Comparison of ENCODE assay signal across 23 cellular contexts in genomic region chr3:47491186-47491585, GRCh38. TPM values are rescaled to one million over a fixed set of nuclear protein-coding genes. Genes with fewer than 3 reads are reported as not detected.
A peak's percentile ranks its signal among the peaks of the same experiment; 100 is the strongest.
DNase-seq lines count a peak whose midpoint lies in the region; ATAC-seq, FAIRE-seq and TF ChIP-seq lines count a peak whose summit lies in the region.
"Had no signal": no experiment of that assay in that cellular context is flagged by ENCODE, and none has a peak within 500 bp of the region (broad histone marks: within the 10 kb centered on the region; RNA-seq: fewer than 3 reads in every experiment).

No MANE protein-coding gene starts in this region.

- TF ChIP-seq CTCF in DOHH2 (IDR thresholded peaks at IDR 0.05; ENCODE audit: low read depth, low read length, poor library complexity, severe bottlenecking), result no peak
- TF ChIP-seq CTCF in GM12878 (IDR thresholded peaks at IDR 0.05 in 2 of 3, conservative IDR thresholded peaks at IDR 0.05 in 1 of 3; ENCODE audit: control insufficient read depth in 2 of 3, extremely low read depth in 1 of 3, insufficient read depth in 1 of 3, low read depth in 3 of 3, low read length in 3 of 3), result no peak
- no peak for TF ChIP-seq CTCF in neural crest cell (conservative IDR thresholded peaks at IDR 0.05)

- H3K79me2 ChIP-seq in DOHH2 (ENCODE audit: control insufficient read depth, low read length), result no peaks in the 10 kb centered on the region; the same call in 1 of the 2 replicates
- no peaks in the 10 kb centered on the region for H3K79me2 ChIP-seq in GM12878 (ENCODE audit: control insufficient read depth, insufficient read depth, low read length)

- TF ChIP-seq POLR2A in GM12878 (IDR thresholded peaks at IDR 0.05; ENCODE audit: low read depth, low read length), result no peak

- H3K27ac Mint-ChIP-seq in IgD-negative memory B cell, result peak overlapping the region in 2 of 3 donors; percentile 35 to 59
- peak overlapping the region; percentile 27 for H3K27ac Mint-ChIP-seq in neural crest cell (ENCODE audit: unreplicated experiment)
- H3K27ac Mint-ChIP-seq: CD8-positive, alpha-beta T cell had no signal

- H3K9me2 ChIP-seq in DOHH2 (replicated peaks; ENCODE audit: control insufficient read depth, low read length), result no peaks in the 10 kb centered on the region
- H3K9me2 ChIP-seq: SK-N-SH had no signal

- no peak for FAIRE-seq in GM12878 (lab: Jason Lieb, UNC)
- FAIRE-seq: G401.6 had no signal

- RAD21 ChIA-PET in GM12878 (lab: Charles Lee; ENCODE audit: unreplicated experiment), result interaction anchor here (1.1 kb wide), 1 partner anchor 70 kb away, joined by 3 read pairs; no protein-coding TSS in a partner anchor

- peak overlapping the region in 2 of 4 donors; percentile 55 to 63 for H3K4me3 Mint-ChIP-seq in IgD-negative memory B cell
- H3K4me3 Mint-ChIP-seq in neural crest cell, result no peak overlapping the region
- H3K4me3 Mint-ChIP-seq: CD8-positive, alpha-beta T cell had no signal

- no peak for TF ChIP-seq RAD21 in GM12878 (IDR thresholded peaks at IDR 0.05; ENCODE audit: insufficient read depth, low read depth, low read length)

- SMC1A ChIA-PET in GM12878 (lab: Charles Lee; ENCODE audit: uncharacterized antibody, unreplicated experiment), result interaction anchor here (1.2 kb wide), 1 partner anchor 18 kb away, joined by 3 read pairs; no protein-coding TSS in a partner anchor

- H2AFZ ChIP-seq in GM12878 (ENCODE audit: control insufficient read depth, low read depth, low read length), result peak overlapping the region; percentile 52

- ATAC-seq in GM12878 (peak; percentile 18), HG02884 (IDR thresholded peaks at IDR 0.05; ENCODE audit: unreplicated experiment) (no peak)
- ATAC-seq: CD8-positive, alpha-beta T cell had no signal

- peaks cover 8% of the 10 kb centered on the region; the same call in 1 of the 2 replicates for H3F3A ChIP-seq in DOHH2 (ENCODE audit: control insufficient read depth, insufficient read depth)

- TF ChIP-seq EP300 in GM12878 (IDR thresholded peaks at IDR 0.05; ENCODE audit: borderline replicate concordance in 1 of 2, control insufficient read depth in 1 of 2, low read depth in 2 of 2, low read length in 2 of 2), result no peak

- H3K27ac ChIP-seq in DOHH2 (ENCODE audit: low read depth, low read length) (peak overlapping the region; percentile 64), GM12878 (ENCODE audit: control insufficient read depth, insufficient read depth) (peak overlapping the region; percentile 37)
- H3K27ac ChIP-seq: HL-60, KMS-11 had no signal

- H3K36me3 Mint-ChIP-seq in IgD-negative memory B cell (peaks cover 2% of the 10 kb centered on the region), neural crest cell (ENCODE audit: low read depth) (peaks cover 2% of the 10 kb centered on the region)

- H3K9me3 Mint-ChIP-seq in IgD-negative memory B cell (no peaks in the 10 kb centered on the region), neural crest cell (no peaks in the 10 kb centered on the region)
- H3K9me3 Mint-ChIP-seq: CD8-positive, alpha-beta T cell had no signal

- intact Hi-C loops in GM12878 (cut with micrococcal nuclease; ENCODE audit: unreplicated experiment), result no loop called here

- H3K36me3 ChIP-seq in DOHH2 (ENCODE audit: control insufficient read depth, low read length) (peaks cover 30% of the 10 kb centered on the region), GM12878 (ENCODE audit: control insufficient read depth in 2 of 2, insufficient read depth in 2 of 2, low read length in 1 of 2) (peaks cover 9 to 11% of the 10 kb centered on the region in 2 experiments; a peak in 3 of 4 replicates)

- H3K27me3 ChIP-seq in DOHH2 (ENCODE audit: control insufficient read depth, low read length), result no peaks in the 10 kb centered on the region
- no peaks in the 10 kb centered on the region for H3K27me3 ChIP-seq in GM12878 (replicated peaks in 1 of 2; ENCODE audit: control insufficient read depth in 2 of 2, insufficient read depth in 2 of 2, low read length in 1 of 2)

- H3K27me3 Mint-ChIP-seq in IgD-negative memory B cell, result no peaks in the 10 kb centered on the region
- H3K27me3 Mint-ChIP-seq in neural crest cell (ENCODE audit: low read depth), result no peaks in the 10 kb centered on the region

- no peaks in the 10 kb centered on the region for H3K9me3 ChIP-seq in DOHH2 (ENCODE audit: control insufficient read depth, insufficient read depth, low read length)
- H3K9me3 ChIP-seq in GM12878 (replicated peaks; ENCODE audit: control insufficient read depth, insufficient read depth, low read length), result no peaks in the 10 kb centered on the region
- H3K9me3 ChIP-seq: SK-N-SH had no signal

- peak overlapping the region; percentile 41 for H3K4me2 ChIP-seq in DOHH2 (ENCODE audit: low read length)
- H3K4me2 ChIP-seq in GM12878 (ENCODE audit: control insufficient read depth, insufficient read depth), result peak overlapping the region; percentile 44; the same call in 1 of the 2 replicates
- H3K4me2 ChIP-seq: KMS-11, SK-N-SH had no signal

- DNase-seq in GM12878 (ENCODE audit: low read depth, low spot score), result no peak
- DNase-seq in neural crest cell (ENCODE audit: low read depth, low spot score), result no peak
- no peak for DNase-seq in NOMO-1 treated with dmso at 0.1 percent for 144 hours (lab: John Stamatoyannopoulos, UW; ENCODE audit: unreplicated experiment)
- no peak for DNase-seq in GDM1 (lab: John Stamatoyannopoulos, UW)
- DNase-seq: C1 segment of cervical spinal cord; CD8-positive, alpha-beta T cell; DMS153; MV-4-11; NCI-H1417; NCI-H1694 treated with DMSO at 0.1 percent for 48 hours; NCI-H226; NCI-H510A treated with DMSO at 0.1 percent for 48 hours; NCI-H774; OCI-M1; SHP77 treated with DMSO at 0.1 percent for 48 hours; SK-N-SH; T-helper 2 cell had no signal

- H3K4me1 Mint-ChIP-seq in IgD-negative memory B cell (peaks cover 10 to 15% (median 14%) of the 10 kb centered on the region in 3 donors), neural crest cell (no peaks in the 10 kb centered on the region)

- H3K4me1 ChIP-seq in DOHH2 (ENCODE audit: control insufficient read depth, low read length), result peaks cover 41% of the 10 kb centered on the region
- H3K4me1 ChIP-seq in GM12878 (ENCODE audit: control insufficient read depth, insufficient read depth, low read length), result peaks cover 3% of the 10 kb centered on the region

- POLR2A ChIA-PET in GM12878 (lab: Charles Lee), result no interaction called here

- WGBS in GM12878 (ENCODE audit: insufficient coverage, insufficient replicate concordance, low lambda C conversion rate, missing lambda C conversion rate), result 68% methylated on average over 3 of the region's 3 CpGs

- in situ Hi-C loops in GM12878 (cut with MboI), result no loop called here

- no peak overlapping the region; the same call in 1 of the 2 replicates for H3K9ac ChIP-seq in GM12878 (ENCODE audit: control insufficient read depth, insufficient read depth, low read length)
- H3K9ac ChIP-seq: KMS-11, SK-N-SH had no signal

- H4K20me1 ChIP-seq in DOHH2 (ENCODE audit: control insufficient read depth, insufficient read depth, low read depth, low read length) (no peaks in the 10 kb centered on the region), GM12878 (ENCODE audit: control insufficient read depth, insufficient read depth) (no peaks in the 10 kb centered on the region)

- H3K4me3 ChIP-seq in DOHH2 (ENCODE audit: low read length) (peak overlapping the region; percentile 47), GM12878 (no peak overlapping the region)

- BruUV-seq in GM12878 (replicated peaks; lab: Mats Ljungman, UMichigan), result TSS peak; percentile 50

- CTCF ChIA-PET in GM12878 (lab: Yijun Ruan, JAX), result interaction anchor here (1.4 to 1.7 kb wide), 2 partner anchors 15 to 70 kb away, joined by 9 to 10 read pairs; no protein-coding TSS in a partner anchor

TF ChIP-seq in GM12878, 131 proteins besides CTCF, POLR2A, EP300 and RAD21 (continues in another document):
- TF ChIP-seq CHD4 (IDR thresholded peaks at IDR 0.05), result no peak

RNA-seq across cellular contexts. Expression of gene SCAP, which starts 15.4 kb away (rescaled TPM):
- polyA plus RNA-seq in IgD-negative memory B cell (38.7 TPM), GM12878 (2011; rRNA removed) (11.4 and 21.2 TPM in 2 replicates), GM12878 (2014; fragmentation: Illumina TruSeq; extraction: Trizol) (22.2 and 24.6 TPM in 2 replicates), GM12878 (2014; fragmentation: Nextera tagmentation; extraction: Ambion mirVana) (1 to 10 TPM; 1.5 to 4.3 TPM), GM12878 (2014; rRNA removed) (33.5 TPM in 2 replicates), GM12878 (2016; fragmentation: Nextera tagmentation; extraction: Ambion mirVana) (10 to 100 TPM; 35.2 to 38.4 TPM)
- 122 and 123 TPM in 2 replicates for total RNA-seq in GM12878 (2013; cell fraction: nucleolus; rRNA removed)
- total RNA-seq in GM12878 (2014; rRNA removed) (42.3 and 53.0 TPM in 2 replicates), GM12878 (2014; rRNA removed; fragmentation: Illumina TruSeq; extraction: Trizol) (18.1 and 21.0 TPM in 2 replicates), GM12878 (2021) (56.1 and 64.1 TPM in 2 replicates), neural crest cell (90.2 and 103 TPM in 2 replicates)
- polyA plus RNA-seq in GM12878 (2011; ENCODE audit: low read depth), result 10.9 TPM
- 22.8 and 24.6 TPM in 2 replicates for polyA plus RNA-seq in GM12878 (2011; cell fraction: cytosol; rRNA removed)
- polyA plus RNA-seq in GM12878 (2011; cell fraction: nucleus; rRNA removed), result 78.9 and 103 TPM in 2 replicates
- polyA plus RNA-seq in GM12878 (2012), result 27.1 and 31.2 TPM in 2 replicates
- polyA minus RNA-seq in GM12878 (2011; rRNA and poly(A)+ RNA removed), result 61.8 and 73.4 TPM in 2 replicates
- 28.6 and 35.1 TPM in 2 replicates for polyA minus RNA-seq in GM12878 (2011; cell fraction: cytosol; rRNA and poly(A)+ RNA removed)
- 30.3 and 49.4 TPM in 2 replicates for polyA minus RNA-seq in GM12878 (2011; cell fraction: nucleus; rRNA and poly(A)+ RNA removed)

RNA-seq across cellular contexts. Expression of gene ELP6, which starts 22.3 kb away (rescaled TPM):
- polyA plus RNA-seq in IgD-negative memory B cell (39.2 TPM), GM12878 (2011; rRNA removed) (52.5 and 83.3 TPM in 2 replicates), GM12878 (2014; fragmentation: Illumina TruSeq; extraction: Trizol) (33.2 and 39.5 TPM in 2 replicates), GM12878 (2014; fragmentation: Nextera tagmentation; extraction: Ambion mirVana) (10 to 100 TPM; 46.4 to 51.1 TPM), GM12878 (2014; rRNA removed) (49.3 and 64.5 TPM in 2 replicates), GM12878 (2016; fragmentation: Nextera tagmentation; extraction: Ambion mirVana) (10 to 100 TPM; 61.6 to 64.4 TPM)
- 40.4 and 44.1 TPM in 2 replicates for total RNA-seq in GM12878 (2013; cell fraction: nucleolus; rRNA removed)
- total RNA-seq in GM12878 (2014; rRNA removed) (53.8 and 59.8 TPM in 2 replicates), GM12878 (2014; rRNA removed; fragmentation: Illumina TruSeq; extraction: Trizol) (43.3 and 45.2 TPM in 2 replicates), GM12878 (2021) (42.9 and 43.6 TPM in 2 replicates), neural crest cell (60.4 and 61.0 TPM in 2 replicates)
- 18.6 TPM for polyA plus RNA-seq in GM12878 (2011; ENCODE audit: low read depth)
- 69.7 and 92.3 TPM in 2 replicates for polyA plus RNA-seq in GM12878 (2011; cell fraction: cytosol; rRNA removed)
- polyA plus RNA-seq in GM12878 (2011; cell fraction: nucleus; rRNA removed), result 34.4 and 49.3 TPM in 2 replicates
- polyA plus RNA-seq in GM12878 (2012), result 26.7 and 30.0 TPM in 2 replicates
- polyA minus RNA-seq in GM12878 (2011; rRNA and poly(A)+ RNA removed), result 50.8 and 68.7 TPM in 2 replicates
- polyA minus RNA-seq in GM12878 (2011; cell fraction: cytosol; rRNA and poly(A)+ RNA removed), result 23.5 and 23.7 TPM in 2 replicates
- polyA minus RNA-seq in GM12878 (2011; cell fraction: nucleus; rRNA and poly(A)+ RNA removed), result 43.3 and 70.2 TPM in 2 replicates
